In genomic region chr3:42539871-42540714, GRCh38 we compare ENCODE assay signal across 8 cellular contexts. TPM values are rescaled to one million over a fixed set of nuclear protein-coding genes. Genes with fewer than 3 reads are reported as not detected.
DNase-seq lines count a peak whose midpoint lies in the region; ATAC-seq, FAIRE-seq and TF ChIP-seq lines count a peak whose summit lies in the region.

No MANE protein-coding gene starts in this region.

- H4K8ac ChIP-seq in H1 (ENCODE audit: extremely low read depth, insufficient read depth, low read length), result no peak overlapping the region

- no peak overlapping the region for H3K18ac ChIP-seq in H1 (ENCODE audit: extremely low read depth, low read length)

- H2BK20ac ChIP-seq in H1 (ENCODE audit: low read length), result 0 out of 2 replicates have a peak overlapping the region, but pooled peaks have one; percentile 61

- DNase-seq in NCI-H748 (lab: John Stamatoyannopoulos, UW; ENCODE audit: unreplicated experiment) (peak; percentile 50), NCI-H748 treated with DMSO at 0.1 percent for 48 hours (lab: John Stamatoyannopoulos, UW) (no peak), H1 (ENCODE audit: low read depth in 1 of 2, low spot score in 2 of 2) (peak; percentile 56 to 97), suprapubic skin (ENCODE audit: low spot score in 2 of 2) (no peak), NCI-H774 (lab: John Stamatoyannopoulos, UW) (no peak)
- DNase-seq in activated CD4-positive, alpha-beta T cell treated with anti-CD3 and anti-CD28 coated beads, Interleukin-2, amount 50 U/mL, for 48 hours, result peak; percentile 73 to 76
- peak in 8 of 9 donors; percentile 31 to 69 (median 48) for DNase-seq in naive thymus-derived CD4-positive, alpha-beta T cell

- peak overlapping the region; percentile 52; the same call in 1 of the 2 replicates for H2BK12ac ChIP-seq in H1 (ENCODE audit: low read depth, low read length)

- CTCF ChIA-PET in H1 (lab: Charles Lee; ENCODE audit: partially characterized antibody), result interaction anchor here (0.7 to 23.9 kb wide), 17 partner anchors 10 to 310 kb away, joined by 3 to 458 read pairs (median 5); partner anchors contain the start of gene VIPR1
- CTCF ChIA-PET in naive thymus-derived CD4-positive, alpha-beta T cell (lab: Charles Lee), result interaction anchor here (0.9 to 10.1 kb wide), 11 partner anchors 8 to 293 kb away, joined by 3 to 136 read pairs (median 4); partner anchors contain the start of gene VIPR1

- peaks cover 0 to 3% (median 0%) of the 10 kb centered on the region in 5 donors for H3K36me3 Mint-ChIP-seq in naive thymus-derived CD4-positive, alpha-beta T cell

- H3K27ac ChIP-seq in KMS-11 (no peak overlapping the region), H1 (ENCODE audit: low read depth, low read length) (no peak overlapping the region), suprapubic skin (no peak overlapping the region)
- H3K27ac ChIP-seq in naive thymus-derived CD4-positive, alpha-beta T cell (ENCODE audit: low read depth, low read length), result no peak overlapping the region

- H3K4me2 ChIP-seq in KMS-11, result no peak overlapping the region
- no peak overlapping the region for H3K4me2 ChIP-seq in H1 (ENCODE audit: insufficient read depth in 1 of 2, low read depth in 2 of 2, low read length in 2 of 2)

- peak; percentile 61 to 82 for TF ChIP-seq RAD21 in H1 (IDR thresholded peaks at IDR 0.05 in 1 of 2, conservative IDR thresholded peaks at IDR 0.05 in 1 of 2; ENCODE audit: low read depth in 2 of 2, low read length in 2 of 2)

- H2BK120ac ChIP-seq in H1 (replicated peaks; ENCODE audit: low read depth, low read length), result no peak overlapping the region

- H2AK5ac ChIP-seq in H1 (ENCODE audit: low read depth, low read length), result no peak overlapping the region

- 0 out of 2 replicates have a peak overlapping the region, but pooled peaks have one; percentile 61 for H2BK15ac ChIP-seq in H1 (ENCODE audit: low read length)

- H2BK5ac ChIP-seq in H1 (ENCODE audit: low read depth, low read length), result no peak overlapping the region

- no peak overlapping the region for H3K23ac ChIP-seq in H1 (ENCODE audit: insufficient read length)

- H3K9ac ChIP-seq in KMS-11, result no peak overlapping the region
- H3K9ac ChIP-seq in H1 (replicated peaks in 1 of 4; ENCODE audit: extremely low read depth in 1 of 4, low read depth in 3 of 4, low read length in 3 of 4), result no peak overlapping the region

- H3K4me1 Mint-ChIP-seq in naive thymus-derived CD4-positive, alpha-beta T cell, result peaks cover 2 to 36% (median 31%) of the 10 kb centered on the region in 7 donors

- no peak overlapping the region for H3K56ac ChIP-seq in H1 (replicated peaks; ENCODE audit: insufficient read length, low read depth, low read length)

- H3K4ac ChIP-seq in H1 (replicated peaks; ENCODE audit: insufficient read length, low read depth, low read length), result no peak overlapping the region

- no peaks in the 10 kb centered on the region for H3K36me3 ChIP-seq in KMS-11 (ENCODE audit: insufficient read depth)
- H3K36me3 ChIP-seq in H1 (ENCODE audit: control insufficient read depth in 2 of 4, insufficient read depth in 4 of 4, low read length in 3 of 4), result no peaks in the 10 kb centered on the region
- H3K36me3 ChIP-seq in naive thymus-derived CD4-positive, alpha-beta T cell (ENCODE audit: control insufficient read depth in 2 of 3, insufficient read depth in 3 of 3, low read length in 3 of 3), result no peaks in the 10 kb centered on the region
- no peaks in the 10 kb centered on the region for H3K36me3 ChIP-seq in suprapubic skin

- H3K79me2 ChIP-seq in KMS-11 (ENCODE audit: insufficient read depth, low read depth) (no peaks in the 10 kb centered on the region), H1 (ENCODE audit: control insufficient read depth in 1 of 2, insufficient read depth in 2 of 2, low read length in 2 of 2) (no peaks in the 10 kb centered on the region)

- no peaks in the 10 kb centered on the region for H3K9me3 ChIP-seq in H1 (ENCODE audit: insufficient read depth in 2 of 2, low read depth in 1 of 2, low read length in 1 of 2)
- no peaks in the 10 kb centered on the region for H3K9me3 ChIP-seq in naive thymus-derived CD4-positive, alpha-beta T cell (ENCODE audit: control insufficient read depth in 2 of 3, low read length in 3 of 3)
- H3K9me3 ChIP-seq in suprapubic skin, result no peaks in the 10 kb centered on the region

- H4K20me1 ChIP-seq in KMS-11 (ENCODE audit: insufficient read depth) (no peaks in the 10 kb centered on the region), H1 (replicated peaks in 1 of 2; ENCODE audit: control insufficient read depth in 1 of 2, insufficient read depth in 2 of 2, low read length in 2 of 2) (no peaks in the 10 kb centered on the region)

- ATAC-seq in naive thymus-derived CD4-positive, alpha-beta T cell, result peak; percentile 76

- H3K27ac Mint-ChIP-seq in naive thymus-derived CD4-positive, alpha-beta T cell, result peak overlapping the region in 7 of 9 donors; percentile 33 to 95 (median 67)

- H3K4me1 ChIP-seq in KMS-11 (ENCODE audit: low read depth, poor library complexity, severe bottlenecking), result no peaks in the 10 kb centered on the region
- H3K4me1 ChIP-seq in H1 (replicated peaks in 1 of 4; ENCODE audit: control insufficient read depth in 3 of 4, insufficient read depth in 4 of 4, low read length in 3 of 4), result peaks cover 2 to 6% (median 4%) of the 10 kb centered on the region in 4 experiments
- H3K4me1 ChIP-seq in naive thymus-derived CD4-positive, alpha-beta T cell (ENCODE audit: control insufficient read depth in 2 of 2, insufficient read depth in 2 of 2, low read length in 2 of 2), result peaks cover 0 to 9% of the 10 kb centered on the region in 2 donors
- peaks cover 19% of the 10 kb centered on the region for H3K4me1 ChIP-seq in suprapubic skin

- WGBS in H1 (ENCODE audit: extremely low coverage in 1 of 2, insufficient coverage in 1 of 2, insufficient read length in 1 of 2, insufficient replicate concordance in 2 of 2, low coverage in 1 of 2, low lambda C conversion rate in 2 of 2, missing lambda C conversion rate in 1 of 2), 2 experiments, result 56% methylated on average over 13 of the region's 14 CpGs; no CpG with 5 or more reads in 1 of the 2 experiments
- 64% methylated on average over 14 of the region's 14 CpGs for WGBS in suprapubic skin

- H2AFZ ChIP-seq in KMS-11 (ENCODE audit: low read depth), result no peak overlapping the region
- H2AFZ ChIP-seq in H1 (ENCODE audit: low read length), result no peak overlapping the region; the same call in 1 of the 2 replicates

- no peaks in the 10 kb centered on the region for H3K27me3 ChIP-seq in KMS-11 (ENCODE audit: insufficient read depth, low read depth)
- peaks cover 0 to 2% (median 0%) of the 10 kb centered on the region in 4 experiments; a peak in 1 of 7 replicates for H3K27me3 ChIP-seq in H1 (replicated peaks in 1 of 4; ENCODE audit: control insufficient read depth in 3 of 4, extremely low read depth in 1 of 4, insufficient read depth in 3 of 4, low read length in 3 of 4)
- H3K27me3 ChIP-seq in naive thymus-derived CD4-positive, alpha-beta T cell (ENCODE audit: control insufficient read depth in 2 of 2, insufficient read depth in 2 of 2, low read length in 2 of 2), result no peaks in the 10 kb centered on the region
- H3K27me3 ChIP-seq in suprapubic skin, result no peaks in the 10 kb centered on the region

- H3K14ac ChIP-seq in H1 (ENCODE audit: insufficient read length), result no peak overlapping the region

- H3K4me3 ChIP-seq in KMS-11 (IDR thresholded peaks at IDR 0.05; ENCODE audit: insufficient read depth, low read depth, low read length), result no peak overlapping the region
- H3K4me3 ChIP-seq in H1 (ENCODE audit: extremely low read depth in 1 of 4, insufficient read depth in 2 of 4, low read depth in 3 of 4, low read length in 4 of 4), result no peak overlapping the region
- H3K4me3 ChIP-seq in naive thymus-derived CD4-positive, alpha-beta T cell (ENCODE audit: low read length), result no peak overlapping the region
- no peak overlapping the region for H3K4me3 ChIP-seq in suprapubic skin

- POLR2A ChIA-PET in H1 (lab: Charles Lee; ENCODE audit: partially characterized antibody), result no interaction called here
- POLR2A ChIA-PET in naive thymus-derived CD4-positive, alpha-beta T cell (lab: Charles Lee), result interaction anchor here (0.5 to 8.7 kb wide), 4 partner anchors 8 to 167 kb away, joined by 3 to 82 read pairs (median 3); partner anchors contain the start of gene VIPR1

- intact Hi-C loops in naive thymus-derived CD4-positive, alpha-beta T cell (cut with micrococcal nuclease), result loop anchor here (1.0 kb wide), 3 partner anchors 21 to 293 kb away; partner anchors contain the start of gene VIPR1 (in 2 of the 2)

- no peaks in the 10 kb centered on the region for H3K23me2 ChIP-seq in H1 (ENCODE audit: low read depth, low read length)

- H3K79me1 ChIP-seq in H1 (ENCODE audit: low read depth, low read length), result no peaks in the 10 kb centered on the region

- no peak overlapping the region for H4K91ac ChIP-seq in H1 (replicated peaks; ENCODE audit: insufficient read length, low read length)

- FAIRE-seq in H1 (lab: Jason Lieb, UNC), result peak; percentile 73

- H3K9me3 Mint-ChIP-seq in naive thymus-derived CD4-positive, alpha-beta T cell, result no peaks in the 10 kb centered on the region

- H4K5ac ChIP-seq in H1 (ENCODE audit: insufficient read length, low read depth, low read length), result no peak overlapping the region

- TF ChIP-seq EP300 in H1 (IDR thresholded peaks at IDR 0.05; ENCODE audit: borderline replicate concordance in 1 of 2, low read depth in 2 of 2, low read length in 2 of 2) (no peak), suprapubic skin (IDR thresholded peaks at IDR 0.05) (no peak)

- no peak for TF ChIP-seq POLR2A in H1 (IDR thresholded peaks at IDR 0.05; ENCODE audit: control extremely low read depth in 1 of 2, low read depth in 2 of 2, low read length in 2 of 2)
- TF ChIP-seq POLR2A in suprapubic skin (IDR thresholded peaks at IDR 0.05), result no peak

- H3K27me3 Mint-ChIP-seq in naive thymus-derived CD4-positive, alpha-beta T cell, result no peaks in the 10 kb centered on the region

- H3K4me3 Mint-ChIP-seq in naive thymus-derived CD4-positive, alpha-beta T cell, result no peak overlapping the region

- TF ChIP-seq CTCF in KMS-11 (conservative IDR thresholded peaks at IDR 0.05; ENCODE audit: low read depth, low read length) (peak; percentile 77), H1 (IDR thresholded peaks at IDR 0.05; ENCODE audit: control extremely low read depth in 1 of 3, insufficient read depth in 1 of 3, low read depth in 1 of 3, low read length in 3 of 3) (peak; percentile 75 to 92 (median 90)), suprapubic skin (IDR thresholded peaks at IDR 0.05) (peak; percentile 38 to 75)

RNA-seq across cellular contexts. Expression of gene VIPR1, which starts 37.6 kb away (rescaled TPM):
- total RNA-seq in H1 (2021; fragmentation: NEBNext Ultra II Directional; extraction: Animal tissue kit (Norgen Biotek cat#: 25700)), result 10.1 and 11.3 TPM in 2 replicates
- 7.8 and 11.1 TPM in 2 replicates for polyA plus RNA-seq in H1 (2011; rRNA removed)
- polyA plus RNA-seq in H1 (2011; cell fraction: cytosol; rRNA removed), result 8.5 TPM
- 44.7 TPM for polyA plus RNA-seq in H1 (2011; cell fraction: nucleus; rRNA removed)
- 8.8 to 11.3 TPM (median 9.7 TPM) in 4 replicates for polyA plus RNA-seq in H1 (2012, experiment 1 of 2)
- 7.9 TPM for polyA plus RNA-seq in H1 (2012, experiment 2 of 2)
- polyA plus RNA-seq in H1 (2013, experiment 1 of 2), result 6.8 TPM
- 6.5 TPM for polyA plus RNA-seq in H1 (2013, experiment 2 of 2)
- 9.8 and 15.7 TPM in 2 replicates for polyA minus RNA-seq in H1 (2011; rRNA and poly(A)+ RNA removed)
- polyA minus RNA-seq in H1 (2011; cell fraction: cytosol; rRNA and poly(A)+ RNA removed), result 21.9 TPM
- 21.9 TPM for polyA minus RNA-seq in H1 (2011; cell fraction: nucleus; rRNA and poly(A)+ RNA removed)
- 100 to 1,000 TPM in 2 of 5 experiments, 10 to 100 TPM in 2, 1 to 10 TPM in 1; 8.0 to 133 (median 70.5) TPM for total RNA-seq in naive thymus-derived CD4-positive, alpha-beta T cell
- polyA plus RNA-seq in naive thymus-derived CD4-positive, alpha-beta T cell, result 10 to 100 TPM; 30.5 to 44.8 TPM
- total RNA-seq in suprapubic skin, result 100 to 1,000 TPM in 1 of 4 donors, 10 to 100 TPM in 3; 39.8 to 148 (median 74.3) TPM

RNA-seq across cellular contexts. Expression of gene SEC22C, which starts 41.7 kb away (rescaled TPM):
- total RNA-seq in H1 (2021; fragmentation: NEBNext Ultra II Directional; extraction: Animal tissue kit (Norgen Biotek cat#: 25700)), result 38.3 and 38.5 TPM in 2 replicates
- 19.8 and 23.4 TPM in 2 replicates for polyA plus RNA-seq in H1 (2011; rRNA removed)
- 25.6 TPM for polyA plus RNA-seq in H1 (2011; cell fraction: cytosol; rRNA removed)
- polyA plus RNA-seq in H1 (2011; cell fraction: nucleus; rRNA removed), result 22.7 TPM
- 25.4 to 32.0 TPM (median 31.8 TPM) in 4 replicates for polyA plus RNA-seq in H1 (2012, experiment 1 of 2)
- 19.9 TPM for polyA plus RNA-seq in H1 (2012, experiment 2 of 2)
- 30.9 TPM for polyA plus RNA-seq in H1 (2013, experiment 1 of 2)
- 32.7 TPM for polyA plus RNA-seq in H1 (2013, experiment 2 of 2)
- polyA minus RNA-seq in H1 (2011; rRNA and poly(A)+ RNA removed), result 20.6 and 29.3 TPM in 2 replicates
- 18.1 TPM for polyA minus RNA-seq in H1 (2011; cell fraction: cytosol; rRNA and poly(A)+ RNA removed)
- 19.2 TPM for polyA minus RNA-seq in H1 (2011; cell fraction: nucleus; rRNA and poly(A)+ RNA removed)
- 10 to 100 TPM; 39.7 to 54.8 (median 51.3) TPM for total RNA-seq in naive thymus-derived CD4-positive, alpha-beta T cell
- 10 to 100 TPM; 38.0 to 50.4 TPM for polyA plus RNA-seq in naive thymus-derived CD4-positive, alpha-beta T cell
- total RNA-seq in suprapubic skin, result 10 to 100 TPM; 22.4 to 44.4 (median 28.5) TPM

RNA-seq across cellular contexts. Expression of gene SS18L2, which starts 50.6 kb away (rescaled TPM):
- 80.7 and 82.7 TPM in 2 replicates for total RNA-seq in H1 (2021; fragmentation: NEBNext Ultra II Directional; extraction: Animal tissue kit (Norgen Biotek cat#: 25700))
- polyA plus RNA-seq in H1 (2011; rRNA removed), result 32.1 and 61.2 TPM in 2 replicates
- polyA plus RNA-seq in H1 (2011; cell fraction: cytosol; rRNA removed), result 73.3 TPM
- polyA plus RNA-seq in H1 (2011; cell fraction: nucleus; rRNA removed), result 21.5 TPM
- 82.1 to 130 TPM (median 92.2 TPM) in 4 replicates for polyA plus RNA-seq in H1 (2012, experiment 1 of 2)
- 61.5 TPM for polyA plus RNA-seq in H1 (2012, experiment 2 of 2)
- 91.7 TPM for polyA plus RNA-seq in H1 (2013, experiment 1 of 2)
- polyA plus RNA-seq in H1 (2013, experiment 2 of 2), result 91.6 TPM
- polyA minus RNA-seq in H1 (2011; rRNA and poly(A)+ RNA removed), result 24.6 and 29.3 TPM in 2 replicates
- polyA minus RNA-seq in H1 (2011; cell fraction: cytosol; rRNA and poly(A)+ RNA removed), result 19.2 TPM
- polyA minus RNA-seq in H1 (2011; cell fraction: nucleus; rRNA and poly(A)+ RNA removed), result 24.3 TPM
- total RNA-seq in naive thymus-derived CD4-positive, alpha-beta T cell, result 10 to 100 TPM; 31.3 to 60.9 (median 38.9) TPM
- polyA plus RNA-seq in naive thymus-derived CD4-positive, alpha-beta T cell, result 100 to 1,000 TPM in 1 of 2 donors, 10 to 100 TPM in 1; 75.6 to 117 TPM
- total RNA-seq in suprapubic skin, result 10 to 100 TPM; 15.8 to 30.9 (median 23.9) TPM

Comparison
In these comparisons a context has a peak if more than half of its experiments do, and no peak if none do; other contexts are left out.
1. DNase-seq: peak in NCI-H748 (single experiment), activated CD4-positive, alpha-beta T cell treated with anti-CD3 and anti-CD28 coated beads, Interleukin-2, amount 50 U/mL, for 48 hours (2 of 2), H1 (2 of 2) and naive thymus-derived CD4-positive, alpha-beta T cell (8 of 9); none in NCI-H748 treated with DMSO at 0.1 percent for 48 hours (single experiment), suprapubic skin (0 of 2) and NCI-H774 (single experiment).
2. Peak in every context shown above with its lines, with median percentiles within 50 percentile points of each other: CTCF ChIP-seq.